ENCODE assay signal across 9 cellular contexts in genomic region chrX:68490644-68491043, GRCh38. TPM values are rescaled to one million over a fixed set of nuclear protein-coding genes. Genes with fewer than 3 reads are reported as not detected.
A peak's percentile ranks its signal among the peaks of the same experiment; 100 is the strongest.
DNase-seq lines count a peak whose midpoint lies in the region; ATAC-seq, FAIRE-seq and TF ChIP-seq lines count a peak whose summit lies in the region.
"Had no signal": no experiment of that assay in that cellular context is flagged by ENCODE, and none has a peak within 500 bp of the region (broad histone marks: within the 10 kb centered on the region; RNA-seq: fewer than 3 reads in every experiment).

No MANE protein-coding gene starts in this region.

- H3K79me2 ChIP-seq in Karpas-422 (ENCODE audit: low read length), result no peaks in the 10 kb centered on the region
- no peaks in the 10 kb centered on the region for H3K79me2 ChIP-seq in endothelial cell of umbilical vein (ENCODE audit: control insufficient read depth, insufficient read depth, low read length)

- TF ChIP-seq CTCF in endothelial cell of umbilical vein (IDR thresholded peaks at IDR 0.05; ENCODE audit: extremely low read depth in 1 of 2, insufficient read depth in 1 of 2, low read depth in 1 of 2, low read length in 2 of 2), result peak; percentile 23 to 51
- TF ChIP-seq CTCF in type B pancreatic cell (conservative IDR thresholded peaks at IDR 0.05), result peak; percentile 59

- no peaks in the 10 kb centered on the region for H4K20me1 ChIP-seq in Karpas-422 (ENCODE audit: insufficient read depth, low read depth, low read length)
- H4K20me1 ChIP-seq in endothelial cell of umbilical vein (replicated peaks; ENCODE audit: control insufficient read depth, extremely low read depth, insufficient read depth, low read length), result no peaks in the 10 kb centered on the region

- H3K9me2 ChIP-seq in Karpas-422 (replicated peaks; ENCODE audit: insufficient read depth, low read length), result no peaks in the 10 kb centered on the region

- H3K9me1 ChIP-seq in endothelial cell of umbilical vein (replicated peaks; ENCODE audit: control insufficient read depth, extremely low read depth, insufficient read depth, low read length), result no peaks in the 10 kb centered on the region

- no peak overlapping the region for H3K27ac Mint-ChIP-seq in activated CD8-positive, alpha-beta memory T cell treated with anti-CD3 and anti-CD28 coated beads, Interleukin-2, amount 10 ng/mL, durations not matched to agents 7 days and 5 days
- no peak overlapping the region for H3K27ac Mint-ChIP-seq in type B pancreatic cell

- H3K9ac ChIP-seq in Karpas-422 (ENCODE audit: low read length), result no peak overlapping the region
- no peak overlapping the region for H3K9ac ChIP-seq in endothelial cell of umbilical vein (replicated peaks; ENCODE audit: extremely low read depth, insufficient read depth, low read length)

- no peak for TF ChIP-seq POLR2A in endothelial cell of umbilical vein (IDR thresholded peaks at IDR 0.05; ENCODE audit: low read depth, low read length)

- H3K4me2 ChIP-seq in Karpas-422 (ENCODE audit: low read depth, low read length, poor library complexity, severe bottlenecking), result no peak overlapping the region
- no peak overlapping the region for H3K4me2 ChIP-seq in endothelial cell of umbilical vein (ENCODE audit: insufficient read depth, low read length)

- no peak for DNase-seq in activated CD8-positive, alpha-beta memory T cell treated with anti-CD3 and anti-CD28 coated beads, Interleukin-2, amount 10 ng/mL, durations not matched to agents 7 days and 5 days
- DNase-seq in activated CD8-positive, alpha-beta memory T cell treated with anti-CD3 and anti-CD28 coated beads for 24 hours, result no peak
- DNase-seq in Karpas-422, result peak; percentile 46
- peak; percentile 43 for DNase-seq in endothelial cell of umbilical vein (ENCODE audit: low read depth, low spot score)
- no peak for DNase-seq in type B pancreatic cell (ENCODE audit: extremely low spot score, unreplicated experiment)
- no peak for DNase-seq in effector CD8-positive, alpha-beta T cell (lab: John Stamatoyannopoulos, UW)
- no peak for DNase-seq in amygdala (lab: John Stamatoyannopoulos, UW)
- DNase-seq in activated CD4-positive, alpha-beta T cell treated with anti-CD3 and anti-CD28 coated beads, Interleukin-2, amount 50 U/mL, for 1 hour, result no peak
- DNase-seq: DND-41 had no signal

- H3K4me1 ChIP-seq in Karpas-422 (ENCODE audit: low read length), result no peaks in the 10 kb centered on the region
- H3K4me1 ChIP-seq in endothelial cell of umbilical vein (ENCODE audit: control insufficient read depth, extremely low read depth, insufficient read depth, low read length), result no peaks in the 10 kb centered on the region

- BruUV-seq in endothelial cell of umbilical vein (replicated peaks; lab: Mats Ljungman, UMichigan), result no TSS peak

- H3K9me3 ChIP-seq in Karpas-422 (ENCODE audit: low read length), result no peaks in the 10 kb centered on the region
- H3K9me3 ChIP-seq in endothelial cell of umbilical vein (replicated peaks; ENCODE audit: control insufficient read depth, insufficient read depth, low read length), result no peaks in the 10 kb centered on the region

- no peaks in the 10 kb centered on the region for H3K9me3 Mint-ChIP-seq in activated CD8-positive, alpha-beta memory T cell treated with anti-CD3 and anti-CD28 coated beads, Interleukin-2, amount 10 ng/mL, durations not matched to agents 7 days and 5 days (ENCODE audit: low read depth)
- H3K9me3 Mint-ChIP-seq in type B pancreatic cell, result no peaks in the 10 kb centered on the region

- no peaks in the 10 kb centered on the region for H3K36me3 ChIP-seq in Karpas-422 (ENCODE audit: insufficient read depth, low read length)
- no peaks in the 10 kb centered on the region for H3K36me3 ChIP-seq in endothelial cell of umbilical vein (ENCODE audit: control insufficient read depth in 2 of 2, extremely low read depth in 1 of 2, insufficient read depth in 2 of 2, low read length in 2 of 2)

- POLR2A ChIA-PET in endothelial cell of umbilical vein (lab: Charles Lee), result no interaction called here

- dilution Hi-C loops in endothelial cell of umbilical vein (cut with MboI; ENCODE audit: extremely low pct_ligation_motif_present, low sequenced_read_pairs), result no loop called here

- peak; percentile 47 for ATAC-seq in activated CD8-positive, alpha-beta memory T cell treated with anti-CD3 and anti-CD28 coated beads, Interleukin-2, amount 10 ng/mL, durations not matched to agents 7 days and 5 days

- H2AFZ ChIP-seq in Karpas-422 (ENCODE audit: low read length), result no peak overlapping the region
- H2AFZ ChIP-seq in endothelial cell of umbilical vein (ENCODE audit: low read depth, low read length), result no peak overlapping the region

- CTCF ChIA-PET in activated CD8-positive, alpha-beta memory T cell treated with anti-CD3 and anti-CD28 coated beads, Interleukin-2, amount 10 ng/mL, durations not matched to agents 7 days and 5 days (lab: Charles Lee), result no interaction called here
- CTCF ChIA-PET in endothelial cell of umbilical vein (lab: Charles Lee), result interaction anchor here (0.9 to 5.2 kb wide), 10 partner anchors 9 to 317 kb away, joined by 3 to 65 read pairs (median 4); no protein-coding TSS in a partner anchor

- no peak overlapping the region for H3K4me3 Mint-ChIP-seq in activated CD8-positive, alpha-beta memory T cell treated with anti-CD3 and anti-CD28 coated beads, Interleukin-2, amount 10 ng/mL, durations not matched to agents 7 days and 5 days
- no peak overlapping the region for H3K4me3 Mint-ChIP-seq in type B pancreatic cell

- H3K27me3 Mint-ChIP-seq in activated CD8-positive, alpha-beta memory T cell treated with anti-CD3 and anti-CD28 coated beads, Interleukin-2, amount 10 ng/mL, durations not matched to agents 7 days and 5 days, result peaks cover 6% of the 10 kb centered on the region
- H3K27me3 Mint-ChIP-seq in type B pancreatic cell, result no peaks in the 10 kb centered on the region

- no peak overlapping the region for H3K27ac ChIP-seq in Karpas-422 (ENCODE audit: low read length)
- H3K27ac ChIP-seq in endothelial cell of umbilical vein (ENCODE audit: insufficient read depth, low read depth, low read length), result no peak overlapping the region

- no peaks in the 10 kb centered on the region for H3K36me3 Mint-ChIP-seq in activated CD8-positive, alpha-beta memory T cell treated with anti-CD3 and anti-CD28 coated beads, Interleukin-2, amount 10 ng/mL, durations not matched to agents 7 days and 5 days
- H3K36me3 Mint-ChIP-seq in type B pancreatic cell, result no peaks in the 10 kb centered on the region

- H3K4me3 ChIP-seq in Karpas-422 (ENCODE audit: low read length), result no peak overlapping the region
- H3K4me3 ChIP-seq in endothelial cell of umbilical vein (replicated peaks in 1 of 3; ENCODE audit: insufficient read depth in 1 of 3, low read depth in 1 of 3, low read length in 3 of 3), result no peak overlapping the region

- H3K27me3 ChIP-seq in Karpas-422 (ENCODE audit: low read length), result no peaks in the 10 kb centered on the region
- no peaks in the 10 kb centered on the region for H3K27me3 ChIP-seq in endothelial cell of umbilical vein (ENCODE audit: control insufficient read depth in 2 of 2, insufficient read depth in 2 of 2, low read length in 2 of 2)

- FAIRE-seq in endothelial cell of umbilical vein (lab: Jason Lieb, UNC), result peak; percentile 74

- intact Hi-C loops in endothelial cell of umbilical vein (cut with micrococcal nuclease), result loop anchor here (1.0 kb wide), 1 partner anchor 293 kb away; no protein-coding TSS in a partner anchor

- H3K4me1 Mint-ChIP-seq in activated CD8-positive, alpha-beta memory T cell treated with anti-CD3 and anti-CD28 coated beads, Interleukin-2, amount 10 ng/mL, durations not matched to agents 7 days and 5 days, result peaks cover 2% of the 10 kb centered on the region
- H3K4me1 Mint-ChIP-seq in type B pancreatic cell (ENCODE audit: unreplicated experiment), result no peaks in the 10 kb centered on the region

TF ChIP-seq in endothelial cell of umbilical vein, 7 proteins besides CTCF, POLR2A, EP300 and RAD21 (continues in another document):
- TF ChIP-seq EZH2 (IDR thresholded peaks at IDR 0.05; ENCODE audit: borderline replicate concordance, low read depth, low read length, severe bottlenecking) (no peak), JUN (IDR thresholded peaks at IDR 0.05; ENCODE audit: borderline replicate concordance, insufficient read depth, insufficient read length, low read depth) (no peak), POLR2AphosphoS5 (IDR thresholded peaks at IDR 0.05; ENCODE audit: insufficient read depth, low read depth, low read length) (no peak), MYC (IDR thresholded peaks at IDR 0.05; ENCODE audit: low read depth, low read length) (no peak), FOS (IDR thresholded peaks at IDR 0.05; ENCODE audit: borderline replicate concordance, insufficient read depth, low read length) (no peak)

RNA-seq across cellular contexts. Expression of gene YIPF6, which starts 8.2 kb away (rescaled TPM):
- 10 to 100 TPM; 16.6 to 20.8 TPM for total RNA-seq in activated CD8-positive, alpha-beta memory T cell treated with anti-CD3 and anti-CD28 coated beads, Interleukin-2, amount 10 ng/mL, durations not matched to agents 7 days and 5 days
- total RNA-seq in Karpas-422 (2014; rRNA removed; shearing (Covaris generic); ENCODE audit: low replicate concordance), result 4.0 and 8.9 TPM in 2 replicates
- total RNA-seq in endothelial cell of umbilical vein, result 28.5 and 29.6 TPM in 2 replicates
- 15.4 and 17.1 TPM in 2 replicates for polyA plus RNA-seq in endothelial cell of umbilical vein
- 10.1 and 11.4 TPM in 2 replicates for polyA plus RNA-seq in endothelial cell of umbilical vein (2011; cell fraction: cytosol; rRNA removed)
- polyA plus RNA-seq in endothelial cell of umbilical vein (2011; cell fraction: nucleus; rRNA removed), result 8.6 and 10.2 TPM in 2 replicates
- polyA plus RNA-seq in endothelial cell of umbilical vein (2012), result 18.0 and 20.8 TPM in 2 replicates
- 25.4 and 32.0 TPM in 2 replicates for polyA minus RNA-seq in endothelial cell of umbilical vein
- polyA minus RNA-seq in endothelial cell of umbilical vein (2011; cell fraction: cytosol; rRNA and poly(A)+ RNA removed), result 24.5 TPM
- polyA minus RNA-seq in endothelial cell of umbilical vein (2011; cell fraction: nucleus; rRNA and poly(A)+ RNA removed), result 13.0 and 16.7 TPM in 2 replicates
- total RNA-seq in type B pancreatic cell (ENCODE audit: low replicate concordance), result 34.9 and 39.1 TPM in 2 replicates

RNA-seq across cellular contexts. Expression of gene OPHN1, which starts 57.3 kb away (rescaled TPM):
- under 1 TPM; 0.09 to 0.15 TPM for total RNA-seq in activated CD8-positive, alpha-beta memory T cell treated with anti-CD3 and anti-CD28 coated beads, Interleukin-2, amount 10 ng/mL, durations not matched to agents 7 days and 5 days
- not detected in 2 replicates for total RNA-seq in Karpas-422 (2014; rRNA removed; shearing (Covaris generic); ENCODE audit: low replicate concordance)
- 6.2 and 6.7 TPM in 2 replicates for total RNA-seq in endothelial cell of umbilical vein
- 3.2 and 3.9 TPM in 2 replicates for polyA plus RNA-seq in endothelial cell of umbilical vein
- 2.6 TPM in 2 replicates for polyA plus RNA-seq in endothelial cell of umbilical vein (2011; cell fraction: cytosol; rRNA removed)
- polyA plus RNA-seq in endothelial cell of umbilical vein (2011; cell fraction: nucleus; rRNA removed), result 8.7 and 9.8 TPM in 2 replicates
- 3.6 and 4.3 TPM in 2 replicates for polyA plus RNA-seq in endothelial cell of umbilical vein (2012)
- 9.0 and 13.2 TPM in 2 replicates for polyA minus RNA-seq in endothelial cell of umbilical vein
- polyA minus RNA-seq in endothelial cell of umbilical vein (2011; cell fraction: cytosol; rRNA and poly(A)+ RNA removed), result 21.0 TPM
- polyA minus RNA-seq in endothelial cell of umbilical vein (2011; cell fraction: nucleus; rRNA and poly(A)+ RNA removed), result 16.9 and 18.3 TPM in 2 replicates
- 5.6 and 7.4 TPM in 2 replicates for total RNA-seq in type B pancreatic cell (ENCODE audit: low replicate concordance)

Comparison
In these comparisons a context has a peak if more than half of its experiments do, and no peak if none do; other contexts are left out.
1. DNase-seq: peak in Karpas-422 (single experiment) and endothelial cell of umbilical vein (single experiment); none in activated CD8-positive, alpha-beta memory T cell treated with anti-CD3 and anti-CD28 coated beads, Interleukin-2, amount 10 ng/mL, durations not matched to agents 7 days and 5 days (single experiment), activated CD8-positive, alpha-beta memory T cell treated with anti-CD3 and anti-CD28 coated beads for 24 hours (single experiment), type B pancreatic cell (single experiment), effector CD8-positive, alpha-beta T cell (single experiment), amygdala (0 of 56) and activated CD4-positive, alpha-beta T cell treated with anti-CD3 and anti-CD28 coated beads, Interleukin-2, amount 50 U/mL, for 1 hour (single experiment).